Comparison of ENCODE assay signal across 1 cellular context in genomic region chr5:139705655-139706587, GRCh38.
TF ChIP-seq lines count a peak whose summit lies in the region.

No MANE protein-coding gene starts in this region.

TF ChIP-seq in HepG2, 621 proteins besides CTCF, POLR2A, EP300 and RAD21:
- TF ChIP-seq ZNF687 (CRISPR knock-in tag; IDR thresholded peaks at IDR 0.05), result peak; percentile 34; the same call in 1 of the 2 replicates
- TF ChIP-seq ZNF18 (CRISPR knock-in tag; IDR thresholded peaks at IDR 0.05; ENCODE audit: insufficient replicate concordance), result peak; percentile 12
- TF ChIP-seq ZNF770 (CRISPR knock-in tag; IDR thresholded peaks at IDR 0.05), result peak; percentile 73
- TF ChIP-seq REL (CRISPR knock-in tag; conservative IDR thresholded peaks at IDR 0.05), result 0 out of 2 replicates have a peak, but pooled peaks have one; percentile 29
- peak; percentile 61; the same call in 1 of the 2 replicates for TF ChIP-seq ZKSCAN1 (IDR thresholded peaks at IDR 0.05; ENCODE audit: low read length)
- 0 out of 2 replicates have a peak, but pooled peaks have one; percentile 30 for TF ChIP-seq PHF21A (CRISPR knock-in tag; IDR thresholded peaks at IDR 0.05)
- no peak for TF ChIP-seq NCOA5 (CRISPR knock-in tag; IDR thresholded peaks at IDR 0.05)
- no peak for TF ChIP-seq MLX (CRISPR knock-in tag; IDR thresholded peaks at IDR 0.05)
- peak; percentile 70; the same call in 1 of the 2 replicates for TF ChIP-seq SNAPC4 (CRISPR knock-in tag; IDR thresholded peaks at IDR 0.05)
- TF ChIP-seq ZNF878 (CRISPR knock-in tag; IDR thresholded peaks at IDR 0.05), result 0 out of 2 replicates have a peak, but pooled peaks have one; percentile 38
TF ChIP-seq in HepG2: peak in this region for 8.
